ENCODE assay signal across 2 cellular contexts in genomic region chr3:58324675-58325390, GRCh38.
TF ChIP-seq lines count a peak whose summit lies in the region.

No MANE protein-coding gene starts in this region.

TF ChIP-seq in GM23338, 12 proteins besides CTCF, POLR2A, EP300 and RAD21:
- TF ChIP-seq EZH2 (IDR thresholded peaks at IDR 0.05; ENCODE audit: low read depth, unreplicated experiment) (no peak), JUNB (IDR thresholded peaks at IDR 0.05; ENCODE audit: unreplicated experiment) (no peak), NANOG (IDR thresholded peaks at IDR 0.05; ENCODE audit: borderline replicate concordance) (no peak), EZH2phosphoT487 (IDR thresholded peaks at IDR 0.05; ENCODE audit: unreplicated experiment) (no peak), ZNF114 (CRISPR knock-in tag; IDR thresholded peaks at IDR 0.05) (no peak), ZNF331 (CRISPR knock-in tag; IDR thresholded peaks at IDR 0.05; ENCODE audit: low read depth) (no peak), POLR2AphosphoS5 (IDR thresholded peaks at IDR 0.05; ENCODE audit: low read depth) (no peak), STAT1 (IDR thresholded peaks at IDR 0.05; ENCODE audit: unreplicated experiment) (no peak), ETS1 (IDR thresholded peaks at IDR 0.05) (no peak), CREB1 (CRISPR knock-in tag; IDR thresholded peaks at IDR 0.05; ENCODE audit: low read depth) (no peak)
- TF ChIP-seq, protein P1, sequence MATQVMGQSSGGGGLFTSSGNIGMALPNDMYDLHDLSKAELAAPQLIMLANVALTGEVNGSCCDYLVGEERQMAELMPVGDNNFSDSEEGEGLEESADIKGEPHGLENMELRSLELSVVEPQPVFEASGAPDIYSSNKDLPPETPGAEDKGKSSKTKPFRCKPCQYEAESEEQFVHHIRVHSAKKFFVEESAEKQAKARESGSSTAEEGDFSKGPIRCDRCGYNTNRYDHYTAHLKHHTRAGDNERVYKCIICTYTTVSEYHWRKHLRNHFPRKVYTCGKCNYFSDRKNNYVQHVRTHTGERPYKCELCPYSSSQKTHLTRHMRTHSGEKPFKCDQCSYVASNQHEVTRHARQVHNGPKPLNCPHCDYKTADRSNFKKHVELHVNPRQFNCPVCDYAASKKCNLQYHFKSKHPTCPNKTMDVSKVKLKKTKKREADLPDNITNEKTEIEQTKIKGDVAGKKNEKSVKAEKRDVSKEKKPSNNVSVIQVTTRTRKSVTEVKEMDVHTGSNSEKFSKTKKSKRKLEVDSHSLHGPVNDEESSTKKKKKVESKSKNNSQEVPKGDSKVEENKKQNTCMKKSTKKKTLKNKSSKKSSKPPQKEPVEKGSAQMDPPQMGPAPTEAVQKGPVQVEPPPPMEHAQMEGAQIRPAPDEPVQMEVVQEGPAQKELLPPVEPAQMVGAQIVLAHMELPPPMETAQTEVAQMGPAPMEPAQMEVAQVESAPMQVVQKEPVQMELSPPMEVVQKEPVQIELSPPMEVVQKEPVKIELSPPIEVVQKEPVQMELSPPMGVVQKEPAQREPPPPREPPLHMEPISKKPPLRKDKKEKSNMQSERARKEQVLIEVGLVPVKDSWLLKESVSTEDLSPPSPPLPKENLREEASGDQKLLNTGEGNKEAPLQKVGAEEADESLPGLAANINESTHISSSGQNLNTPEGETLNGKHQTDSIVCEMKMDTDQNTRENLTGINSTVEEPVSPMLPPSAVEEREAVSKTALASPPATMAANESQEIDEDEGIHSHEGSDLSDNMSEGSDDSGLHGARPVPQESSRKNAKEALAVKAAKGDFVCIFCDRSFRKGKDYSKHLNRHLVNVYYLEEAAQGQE (IDR thresholded peaks at IDR 0.05; ENCODE audit: unreplicated experiment), result no peak
- TF ChIP-seq, protein P2, sequence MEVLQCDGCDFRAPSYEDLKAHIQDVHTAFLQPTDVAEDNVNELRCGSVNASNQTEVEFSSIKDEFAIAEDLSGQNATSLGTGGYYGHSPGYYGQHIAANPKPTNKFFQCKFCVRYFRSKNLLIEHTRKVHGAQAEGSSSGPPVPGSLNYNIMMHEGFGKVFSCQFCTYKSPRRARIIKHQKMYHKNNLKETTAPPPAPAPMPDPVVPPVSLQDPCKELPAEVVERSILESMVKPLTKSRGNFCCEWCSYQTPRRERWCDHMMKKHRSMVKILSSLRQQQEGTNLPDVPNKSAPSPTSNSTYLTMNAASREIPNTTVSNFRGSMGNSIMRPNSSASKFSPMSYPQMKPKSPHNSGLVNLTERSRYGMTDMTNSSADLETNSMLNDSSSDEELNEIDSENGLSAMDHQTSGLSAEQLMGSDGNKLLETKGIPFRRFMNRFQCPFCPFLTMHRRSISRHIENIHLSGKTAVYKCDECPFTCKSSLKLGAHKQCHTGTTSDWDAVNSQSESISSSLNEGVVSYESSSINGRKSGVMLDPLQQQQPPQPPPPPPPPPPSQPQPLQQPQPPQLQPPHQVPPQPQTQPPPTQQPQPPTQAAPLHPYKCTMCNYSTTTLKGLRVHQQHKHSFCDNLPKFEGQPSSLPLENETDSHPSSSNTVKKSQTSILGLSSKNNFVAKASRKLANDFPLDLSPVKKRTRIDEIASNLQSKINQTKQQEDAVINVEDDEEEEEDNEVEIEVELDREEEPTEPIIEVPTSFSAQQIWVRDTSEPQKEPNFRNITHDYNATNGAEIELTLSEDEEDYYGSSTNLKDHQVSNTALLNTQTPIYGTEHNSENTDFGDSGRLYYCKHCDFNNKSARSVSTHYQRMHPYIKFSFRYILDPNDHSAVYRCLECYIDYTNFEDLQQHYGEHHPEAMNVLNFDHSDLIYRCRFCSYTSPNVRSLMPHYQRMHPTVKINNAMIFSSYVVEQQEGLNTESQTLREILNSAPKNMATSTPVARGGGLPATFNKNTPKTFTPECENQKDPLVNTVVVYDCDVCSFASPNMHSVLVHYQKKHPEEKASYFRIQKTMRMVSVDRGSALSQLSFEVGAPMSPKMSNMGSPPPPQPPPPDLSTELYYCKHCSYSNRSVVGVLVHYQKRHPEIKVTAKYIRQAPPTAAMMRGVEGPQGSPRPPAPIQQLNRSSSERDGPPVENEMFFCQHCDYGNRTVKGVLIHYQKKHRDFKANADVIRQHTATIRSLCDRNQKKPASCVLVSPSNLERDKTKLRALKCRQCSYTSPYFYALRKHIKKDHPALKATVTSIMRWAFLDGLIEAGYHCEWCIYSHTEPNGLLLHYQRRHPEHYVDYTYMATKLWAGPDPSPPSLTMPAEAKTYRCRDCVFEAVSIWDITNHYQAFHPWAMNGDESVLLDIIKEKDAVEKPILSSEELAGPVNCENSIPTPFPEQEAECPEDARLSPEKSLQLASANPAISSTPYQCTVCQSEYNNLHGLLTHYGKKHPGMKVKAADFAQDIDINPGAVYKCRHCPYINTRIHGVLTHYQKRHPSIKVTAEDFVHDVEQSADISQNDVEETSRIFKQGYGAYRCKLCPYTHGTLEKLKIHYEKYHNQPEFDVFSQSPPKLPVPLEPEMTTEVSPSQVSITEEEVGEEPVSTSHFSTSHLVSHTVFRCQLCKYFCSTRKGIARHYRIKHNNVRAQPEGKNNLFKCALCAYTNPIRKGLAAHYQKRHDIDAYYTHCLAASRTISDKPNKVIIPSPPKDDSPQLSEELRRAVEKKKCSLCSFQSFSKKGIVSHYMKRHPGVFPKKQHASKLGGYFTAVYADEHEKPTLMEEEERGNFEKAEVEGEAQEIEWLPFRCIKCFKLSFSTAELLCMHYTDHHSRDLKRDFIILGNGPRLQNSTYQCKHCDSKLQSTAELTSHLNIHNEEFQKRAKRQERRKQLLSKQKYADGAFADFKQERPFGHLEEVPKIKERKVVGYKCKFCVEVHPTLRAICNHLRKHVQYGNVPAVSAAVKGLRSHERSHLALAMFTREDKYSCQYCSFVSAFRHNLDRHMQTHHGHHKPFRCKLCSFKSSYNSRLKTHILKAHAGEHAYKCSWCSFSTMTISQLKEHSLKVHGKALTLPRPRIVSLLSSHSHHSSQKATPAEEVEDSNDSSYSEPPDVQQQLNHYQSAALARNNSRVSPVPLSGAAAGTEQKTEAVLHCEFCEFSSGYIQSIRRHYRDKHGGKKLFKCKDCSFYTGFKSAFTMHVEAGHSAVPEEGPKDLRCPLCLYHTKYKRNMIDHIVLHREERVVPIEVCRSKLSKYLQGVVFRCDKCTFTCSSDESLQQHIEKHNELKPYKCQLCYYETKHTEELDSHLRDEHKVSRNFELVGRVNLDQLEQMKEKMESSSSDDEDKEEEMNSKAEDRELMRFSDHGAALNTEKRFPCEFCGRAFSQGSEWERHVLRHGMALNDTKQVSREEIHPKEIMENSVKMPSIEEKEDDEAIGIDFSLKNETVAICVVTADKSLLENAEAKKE (CRISPR knock-in tag; IDR thresholded peaks at IDR 0.05), result no peak
TF ChIP-seq in GM23338: peak in this region for 0.

TF ChIP-seq in endothelial cell of umbilical vein, 7 proteins besides CTCF, POLR2A, EP300 and RAD21 (continued from another document):
- TF ChIP-seq FOS (IDR thresholded peaks at IDR 0.05; ENCODE audit: borderline replicate concordance, insufficient read depth, low read length), result no peak
- no peak for TF ChIP-seq MAX (IDR thresholded peaks at IDR 0.05; ENCODE audit: insufficient read depth, insufficient read length)
